20 cellular contexts compared by ENCODE assay signal in genomic region chr4:839675-840443, GRCh38. TPM values are rescaled to one million over a fixed set of nuclear protein-coding genes. Genes with fewer than 3 reads are reported as not detected.
"Had no signal": no experiment of that assay in that cellular context is flagged by ENCODE, and none has a peak within 500 bp of the region (broad histone marks: within the 10 kb centered on the region; RNA-seq: fewer than 3 reads in every experiment).

No MANE protein-coding gene starts in this region.

- H3K27me3 ChIP-seq: adrenal gland, neutrophil, tibial artery had no signal

- H3K27me3 Mint-ChIP-seq: natural killer cell treated with Interleukin-12 subunit alpha and Interleukin-12 subunit beta and Interleukin-15 and Interleukin-18, amount 100 ng/mL, for 72 hours; stimulated activated memory B cell treated with anti-CD40 and anti-IgM and Interleukin-4, amounts not matched to agents 10 μg/mL and 1 μg/mL and 100 μg/mL, for 72 hours had no signal

- H3K27ac ChIP-seq: adrenal gland, neutrophil, parathyroid adenoma, tibial artery had no signal

- H3K4me3 Mint-ChIP-seq: mesothelial cell of epicardium; natural killer cell treated with Interleukin-12 subunit alpha and Interleukin-12 subunit beta and Interleukin-15 and Interleukin-18, amount 100 ng/mL, for 72 hours; stimulated activated memory B cell treated with anti-CD40 and anti-IgM and Interleukin-4, amounts not matched to agents 10 μg/mL and 1 μg/mL and 100 μg/mL, for 72 hours; T-helper 1 cell treated with Interleukin-12 subunit alpha and Interleukin-12 subunit beta and Interleukin-4 antibody, amounts not matched to agents 30 μg/mL and 1 μg/mL, for 36 hours had no signal

- H3K4me3 ChIP-seq: adrenal gland, lung, tibial artery had no signal

- H3K36me3 ChIP-seq: adrenal gland, neutrophil had no signal

- ATAC-seq: sciatic nerve; stimulated activated memory B cell treated with anti-CD40 and anti-IgM and Interleukin-4, amounts not matched to agents 10 μg/mL and 1 μg/mL and 100 μg/mL, for 72 hours had no signal

- DNase-seq: activated CD4-positive, alpha-beta T cell treated with anti-CD3 and anti-CD28 coated beads, Interleukin-2, amount 50 U/mL, for 4 hours; activated CD8-positive, alpha-beta memory T cell treated with anti-CD3 and anti-CD28 coated beads, Interleukin-2, amount 50 U/mL, for 4 hours; activated effector memory CD4-positive, alpha-beta T cell treated with Interleukin-2 at 50 U/mL for 16 hours; activated naive CD4-positive, alpha-beta T cell treated with anti-CD3 and anti-CD28 coated beads, Interleukin-2, amount 50 U/mL, for 16 hours; adrenal gland; cerebellar nuclear complex; cortex of kidney; hypothalamus; islet precursor cell; stimulated activated CD4-positive, alpha-beta T cell treated with anti-CD3 and anti-CD28 coated beads, Interleukin-4, amount 100 ng/mL, for 24 hours; tibial artery had no signal

- H3K4me1 ChIP-seq: parathyroid adenoma, tibial artery had no signal

- H3K27ac Mint-ChIP-seq: mesothelial cell of epicardium; natural killer cell treated with Interleukin-12 subunit alpha and Interleukin-12 subunit beta and Interleukin-15 and Interleukin-18, amount 100 ng/mL, for 72 hours; stimulated activated memory B cell treated with anti-CD40 and anti-IgM and Interleukin-4, amounts not matched to agents 10 μg/mL and 1 μg/mL and 100 μg/mL, for 72 hours; T-helper 1 cell treated with Interleukin-12 subunit alpha and Interleukin-12 subunit beta and Interleukin-4 antibody, amounts not matched to agents 30 μg/mL and 1 μg/mL, for 36 hours had no signal

- H3K4me1 Mint-ChIP-seq: mesothelial cell of epicardium; stimulated activated memory B cell treated with anti-CD40 and anti-IgM and Interleukin-4, amounts not matched to agents 10 μg/mL and 1 μg/mL and 100 μg/mL, for 72 hours had no signal

- FAIRE-seq: bronchial epithelial cell had no signal

RNA-seq across cellular contexts. Expression of gene CPLX1, which starts 13.9 kb away (rescaled TPM):
- total RNA-seq: bronchial epithelial cell; natural killer cell treated with Interleukin-12 subunit alpha and Interleukin-12 subunit beta and Interleukin-15 and Interleukin-18, amount 100 ng/mL, for 72 hours had no signal
